Comparison of ENCODE assay signal across 8 cellular contexts in the genomic region with DNA sequence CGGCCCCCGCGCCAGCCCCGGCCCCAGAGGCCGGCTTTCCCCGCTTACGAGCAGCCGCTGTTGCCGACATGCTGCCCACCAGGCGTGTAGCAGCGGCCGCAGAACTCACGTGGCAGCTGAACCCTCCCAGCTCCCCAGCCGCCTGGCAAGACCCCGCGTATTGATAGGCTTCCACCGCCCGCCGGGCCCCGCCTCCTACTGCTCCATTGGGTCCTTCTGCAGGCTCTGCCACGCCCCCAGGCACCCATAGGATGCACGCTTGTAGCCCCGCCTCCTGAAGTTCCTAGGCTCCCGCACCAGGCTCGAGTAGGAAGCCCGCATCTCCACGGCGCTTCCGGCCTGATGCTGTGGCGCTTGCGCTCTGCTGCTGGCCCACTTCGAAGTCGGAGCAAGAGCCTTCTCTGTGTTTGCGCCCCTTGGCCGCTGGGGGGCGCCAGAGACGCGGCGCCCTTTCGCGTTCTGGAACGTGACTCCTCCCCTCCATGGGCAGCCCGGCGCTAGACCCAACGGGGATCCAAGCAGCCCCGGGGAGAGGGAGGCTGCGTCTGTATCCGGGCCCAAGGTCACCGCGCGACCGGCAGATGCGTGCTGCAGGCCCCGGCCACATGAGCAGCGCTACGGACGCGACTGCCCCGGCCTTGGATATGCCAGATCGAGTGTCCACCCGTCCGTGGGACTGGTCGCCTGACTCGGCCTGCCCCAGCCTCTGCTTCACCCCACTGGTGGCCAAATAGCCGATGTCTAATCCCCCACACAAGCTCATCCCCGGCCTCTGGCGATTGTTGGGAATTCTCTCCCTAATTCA. TPM values are rescaled to one million over a fixed set of nuclear protein-coding genes. Genes with fewer than 3 reads are reported as not detected.
DNase-seq lines count a peak whose midpoint lies in the region; ATAC-seq and TF ChIP-seq lines count a peak whose summit lies in the region.

A gene (plus strand): TSS at position 566 of the 805 bp plus-strand sequence. CDS start 993 bp downstream, outside the sequence.
A gene with protein sequence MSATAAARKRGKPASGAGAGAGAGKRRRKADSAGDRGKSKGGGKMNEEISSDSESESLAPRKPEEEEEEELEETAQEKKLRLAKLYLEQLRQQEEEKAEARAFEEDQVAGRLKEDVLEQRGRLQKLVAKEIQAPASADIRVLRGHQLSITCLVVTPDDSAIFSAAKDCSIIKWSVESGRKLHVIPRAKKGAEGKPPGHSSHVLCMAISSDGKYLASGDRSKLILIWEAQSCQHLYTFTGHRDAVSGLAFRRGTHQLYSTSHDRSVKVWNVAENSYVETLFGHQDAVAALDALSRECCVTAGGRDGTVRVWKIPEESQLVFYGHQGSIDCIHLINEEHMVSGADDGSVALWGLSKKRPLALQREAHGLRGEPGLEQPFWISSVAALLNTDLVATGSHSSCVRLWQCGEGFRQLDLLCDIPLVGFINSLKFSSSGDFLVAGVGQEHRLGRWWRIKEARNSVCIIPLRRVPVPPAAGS (minus strand): TSS at position 107 of the 805 bp plus-strand sequence. CDS start 37 bp downstream, at position 70.

- in situ Hi-C loops in transverse colon (cut with MboI; ENCODE audit: low pct_ligation_motif_present in 1 of 4, low pct_unique_long_range_greater_than_20kb in 1 of 4, low sequenced_read_pairs in 3 of 4), result no loop called here

- peak; percentile 82 for TF ChIP-seq POLR2A in transverse colon (IDR thresholded peaks at IDR 0.05)

- H3K4me1 ChIP-seq in parathyroid adenoma, result peaks cover 12% of the 10 kb centered on the region
- peaks cover 18 to 30% (median 27%) of the 10 kb centered on the region in 4 donors for H3K4me1 ChIP-seq in transverse colon

- peak within 1 kb of the TSS; percentile 63 for H3K27ac Mint-ChIP-seq in activated naive CD8-positive, alpha-beta T cell treated with anti-CD3 and anti-CD28 coated beads, Interleukin-2, amount 50 U/mL, for 24 hours

- no peaks in the 10 kb centered on the region for H3K9me3 ChIP-seq in parathyroid adenoma (ENCODE audit: control insufficient read depth, low read length)
- H3K9me3 ChIP-seq in transverse colon, result no peaks in the 10 kb centered on the region

- peaks cover 32% of the 10 kb centered on the region for H3K4me1 Mint-ChIP-seq in activated naive CD8-positive, alpha-beta T cell treated with anti-CD3 and anti-CD28 coated beads, Interleukin-2, amount 50 U/mL, for 24 hours

- ATAC-seq in HG02678 (IDR thresholded peaks at IDR 0.05; ENCODE audit: unreplicated experiment) (peak; percentile 90), Right ventricle myocardium superior (ENCODE audit: poor library complexity) (peak; percentile 95)
- ATAC-seq in activated naive CD8-positive, alpha-beta T cell treated with anti-CD3 and anti-CD28 coated beads, Interleukin-2, amount 50 U/mL, for 24 hours, result peak; percentile 93

- H3K4me3 Mint-ChIP-seq in activated naive CD8-positive, alpha-beta T cell treated with anti-CD3 and anti-CD28 coated beads, Interleukin-2, amount 50 U/mL, for 24 hours, result peak within 1 kb of the TSS; percentile 79

- intact Hi-C loops in Right ventricle myocardium superior (cut with DNase I), result no loop called here
- intact Hi-C loops in transverse colon (cut with DNase I; ENCODE audit: low total_unique reads), result no loop called here

- H3K27me3 Mint-ChIP-seq in activated naive CD8-positive, alpha-beta T cell treated with anti-CD3 and anti-CD28 coated beads, Interleukin-2, amount 50 U/mL, for 24 hours, result no peaks in the 10 kb centered on the region

- peak within 1 kb of the TSS; percentile 94 for H3K4me2 ChIP-seq in parathyroid adenoma (ENCODE audit: low read length)

- 1% methylated on average over 40 of the region's 67 CpGs; no CpG with 5 or more reads in 1 of the 2 donors for WGBS in transverse colon (ENCODE audit: low coverage in 1 of 2), 2 donors

- H2AFZ ChIP-seq in parathyroid adenoma, result peak within 1 kb of the TSS; percentile 96

- no peaks in the 10 kb centered on the region for H3K27me3 ChIP-seq in parathyroid adenoma (ENCODE audit: control insufficient read depth, insufficient read depth, low read length)
- H3K27me3 ChIP-seq in transverse colon, result no peaks in the 10 kb centered on the region

- H3K9ac ChIP-seq in parathyroid adenoma, result peak within 1 kb of the TSS; percentile 93

- H3K36me3 ChIP-seq in parathyroid adenoma (ENCODE audit: control insufficient read depth, insufficient read depth, low read length), result no peaks in the 10 kb centered on the region
- peaks cover 0 to 6% (median 2%) of the 10 kb centered on the region in 4 donors for H3K36me3 ChIP-seq in transverse colon

- H3K36me3 Mint-ChIP-seq in activated naive CD8-positive, alpha-beta T cell treated with anti-CD3 and anti-CD28 coated beads, Interleukin-2, amount 50 U/mL, for 24 hours (ENCODE audit: low read depth), result peaks cover 19% of the 10 kb centered on the region

- no peaks in the 10 kb centered on the region for H3K9me3 Mint-ChIP-seq in activated naive CD8-positive, alpha-beta T cell treated with anti-CD3 and anti-CD28 coated beads, Interleukin-2, amount 50 U/mL, for 24 hours

- TF ChIP-seq EP300 in transverse colon (IDR thresholded peaks at IDR 0.05; ENCODE audit: low read depth), result no peak

- H3K79me2 ChIP-seq in parathyroid adenoma, result no peaks in the 10 kb centered on the region

- H3K27ac ChIP-seq in parathyroid adenoma (peak within 1 kb of the TSS; percentile 97), transverse colon (peak within 1 kb of the TSS; percentile 89 to 97 (median 93))

- H3K4me3 ChIP-seq in GM12865 (ENCODE audit: low read depth, low read length) (peak within 1 kb of the TSS; percentile 84), parathyroid adenoma (ENCODE audit: low read depth, low read length) (peak within 1 kb of the TSS; percentile 80), transverse colon (peak within 1 kb of the TSS; percentile 67 to 90 (median 80))

- peak; percentile 100 for DNase-seq in GM12865 (ENCODE audit: low read depth)
- DNase-seq in NCI-H128 (lab: John Stamatoyannopoulos, UW; ENCODE audit: unreplicated experiment), result peak; percentile 98
- DNase-seq in SW 1271 (lab: John Stamatoyannopoulos, UW), result peak; percentile 91 to 98
- DNase-seq in activated naive CD8-positive, alpha-beta T cell treated with anti-CD3 and anti-CD28 coated beads, Interleukin-2, amount 50 U/mL, for 24 hours, result peak; percentile 99
- peak; percentile 100 for DNase-seq in Right ventricle myocardium superior
- peak; percentile 100 for DNase-seq in transverse colon

- TF ChIP-seq CTCF in GM12865 (IDR thresholded peaks at IDR 0.05; ENCODE audit: insufficient read depth, low read depth, low read length, missing control alignments) (peak; percentile 100), parathyroid adenoma (IDR thresholded peaks at IDR 0.05) (peak; percentile 100), transverse colon (IDR thresholded peaks at IDR 0.05) (peak; percentile 96 to 100 (median 99))

RNA-seq across cellular contexts. Expression of the first gene that starts in this region (rescaled TPM):
- total RNA-seq in Right ventricle myocardium superior (18.1 TPM), transverse colon (10 to 100 TPM; 18.3 to 64.7 (median 42.1) TPM)

RNA-seq across cellular contexts. Expression of the second gene that starts in this region (rescaled TPM):
- 8.9 TPM for total RNA-seq in Right ventricle myocardium superior
- total RNA-seq in transverse colon, result 10 to 100 TPM in 3 of 4 donors, 1 to 10 TPM in 1; 7.1 to 29.5 (median 11.1) TPM

Comparison
In these comparisons a context has a peak if more than half of its experiments do, and no peak if none do; other contexts are left out.
1. Peak in every context shown above with its lines: DNase-seq, ATAC-seq, H3K4me3 ChIP-seq and H3K27ac ChIP-seq.